Comparison of ENCODE assay signal across 10 cellular contexts in genomic region chr5:132010645-132011560, GRCh38. TPM values are rescaled to one million over a fixed set of nuclear protein-coding genes. Genes with fewer than 3 reads are reported as not detected.
A peak's percentile ranks its signal among the peaks of the same experiment; 100 is the strongest.
DNase-seq lines count a peak whose midpoint lies in the region; ATAC-seq, FAIRE-seq and TF ChIP-seq lines count a peak whose summit lies in the region.
"Had no signal": no experiment of that assay in that cellular context is flagged by ENCODE, and none has a peak within 500 bp of the region (broad histone marks: within the 10 kb centered on the region; RNA-seq: fewer than 3 reads in every experiment).

No MANE protein-coding gene starts in this region.

- H3K79me2 ChIP-seq in mesendoderm (ENCODE audit: control insufficient read depth, insufficient read depth, low read length) = no peaks in the 10 kb centered on the region

- H3K4me2 ChIP-seq in mesendoderm (ENCODE audit: low read length) = peak overlapping the region; percentile 64

- H3K27ac ChIP-seq in heart left ventricle (no peak overlapping the region), mesendoderm (ENCODE audit: low read depth, low read length) (no peak overlapping the region), urinary bladder (ENCODE audit: low read depth) (no peak overlapping the region)

- H3K56ac ChIP-seq in mesendoderm (ENCODE audit: low read length) = peak overlapping the region; percentile 25

- peak overlapping the region; percentile 16 for H3K9ac ChIP-seq in mesendoderm (ENCODE audit: low read length)

- no peak overlapping the region for H3K23ac ChIP-seq in mesendoderm (ENCODE audit: low read length)

- peaks cover 0 to 23% (median 6%) of the 10 kb centered on the region in 9 donors for H3K27me3 ChIP-seq in heart left ventricle
- peaks cover 14% of the 10 kb centered on the region for H3K27me3 ChIP-seq in bronchial epithelial cell (ENCODE audit: control insufficient read depth, insufficient read depth, low read length)
- H3K27me3 ChIP-seq in mesendoderm (ENCODE audit: insufficient read depth, low read length, poor library complexity) = no peaks in the 10 kb centered on the region

- no peak overlapping the region for H2AK5ac ChIP-seq in mesendoderm (ENCODE audit: low read length)

- no peak overlapping the region for H3K18ac ChIP-seq in mesendoderm (ENCODE audit: low read length)

- no peaks in the 10 kb centered on the region for H3K79me1 ChIP-seq in mesendoderm (ENCODE audit: low read length)

- no peak overlapping the region for H2BK15ac ChIP-seq in mesendoderm (replicated peaks; ENCODE audit: low read depth)

- WGBS in heart left ventricle, 4 donors = 13 to 25% (median 16%) methylated on average over 17 to 43 of the region's 43 CpGs
- no CpG with 5 or more reads among the region's 43 CpGs for WGBS in mesendoderm (ENCODE audit: extremely low coverage, insufficient coverage, low lambda C conversion rate)
- WGBS in urinary bladder = 11% methylated on average over 43 of the region's 43 CpGs

- no peak overlapping the region for H3K4ac ChIP-seq in mesendoderm (ENCODE audit: low read depth, low read length)

- ATAC-seq in heart left ventricle (no peak), left cardiac atrium (no peak), HG03108 (IDR thresholded peaks at IDR 0.05; ENCODE audit: unreplicated experiment) (no peak)

- intact Hi-C loops in heart left ventricle (cut with DNase I) = loop anchor here in 3 of 10 donors (2.0 to 5.0 kb wide), 2 partner anchors 199 to 422 kb away; no protein-coding TSS in a partner anchor
- intact Hi-C loops in left cardiac atrium (cut with DNase I) = no loop called here

- H3K36me3 ChIP-seq in heart left ventricle (no peaks in the 10 kb centered on the region), bronchial epithelial cell (ENCODE audit: control insufficient read depth, insufficient read depth, low read length) (no peaks in the 10 kb centered on the region), mesendoderm (ENCODE audit: control insufficient read depth, insufficient read depth, low read length) (no peaks in the 10 kb centered on the region), urinary bladder (ENCODE audit: insufficient read depth) (no peaks in the 10 kb centered on the region)

- H3K4me3 ChIP-seq in heart left ventricle (peak overlapping the region; percentile 36 to 71 (median 60)), bronchial epithelial cell (ENCODE audit: low read depth, low read length) (peak overlapping the region; percentile 40), mesendoderm (ENCODE audit: low read length) (no peak overlapping the region), urinary bladder (ENCODE audit: low read depth, low read length) (peak overlapping the region; percentile 54)

- H3K4me1 ChIP-seq in heart left ventricle (peaks cover 0 to 44% (median 11%) of the 10 kb centered on the region in 12 donors), mesendoderm (ENCODE audit: control insufficient read depth, low read depth, low read length) (no peaks in the 10 kb centered on the region), urinary bladder (ENCODE audit: insufficient read depth) (no peaks in the 10 kb centered on the region)

- no peak for FAIRE-seq in bronchial epithelial cell (lab: Jason Lieb, UNC)

- no peak for TF ChIP-seq CTCF in heart left ventricle (IDR thresholded peaks at IDR 0.05)
- TF ChIP-seq CTCF in bronchial epithelial cell (IDR thresholded peaks at IDR 0.05; ENCODE audit: insufficient read depth, low read length, severe bottlenecking) = no peak

- no peaks in the 10 kb centered on the region for H3K9me3 ChIP-seq in heart left ventricle

- peak in 2 of 5 donors; percentile 12 for DNase-seq in heart left ventricle
- DNase-seq in left cardiac atrium = no peak
- no peak for DNase-seq in bronchial epithelial cell (ENCODE audit: low read depth)
- no peak for DNase-seq in mesendoderm
- no peak for DNase-seq in HuH-7 (ENCODE audit: low spot score)
- no peak for DNase-seq in AG08395 (ENCODE audit: low spot score)

- TF ChIP-seq POLR2A in heart left ventricle (IDR thresholded peaks at IDR 0.05) = no peak

- H2BK5ac ChIP-seq in mesendoderm (ENCODE audit: low read length) = no peak overlapping the region

- H4K5ac ChIP-seq in mesendoderm (ENCODE audit: low read length) = no peak overlapping the region

- H4K8ac ChIP-seq in mesendoderm (ENCODE audit: low read depth, low read length) = no peak overlapping the region

- H2BK120ac ChIP-seq in mesendoderm (ENCODE audit: low read depth, low read length) = no peak overlapping the region

RNA-seq across cellular contexts. Expression of gene ACSL6, which starts 0.6 kb away (rescaled TPM):
- total RNA-seq in heart left ventricle = 1 to 10 TPM in 5 of 9 donors, under 1 TPM in 4; 0.53 to 3.8 (median 2.1) TPM
- polyA plus RNA-seq in heart left ventricle = 1 to 10 TPM in 1 of 2 donors, under 1 TPM in 1; 0.33 to 3.2 TPM
- total RNA-seq in left cardiac atrium = 1 to 10 TPM; 1.6 to 4.4 TPM
- 0.13 and 0.26 TPM in 2 replicates for total RNA-seq in bronchial epithelial cell
- 0.49 TPM for polyA plus RNA-seq in mesendoderm (2013, experiment 1 of 2)
- 0.60 TPM for polyA plus RNA-seq in mesendoderm (2013, experiment 2 of 2)
- 2.3 TPM for total RNA-seq in urinary bladder
- 0.42 TPM for polyA plus RNA-seq in urinary bladder

RNA-seq across cellular contexts. Expression of gene IL3, which starts 49.6 kb away (rescaled TPM):
- not detected for total RNA-seq in heart left ventricle
- polyA plus RNA-seq in heart left ventricle = not detected
- total RNA-seq in left cardiac atrium = not detected
- not detected in 2 replicates for total RNA-seq in bronchial epithelial cell
- not detected for polyA plus RNA-seq in mesendoderm (2013, experiment 1 of 2)
- not detected for polyA plus RNA-seq in mesendoderm (2013, experiment 2 of 2)
- not detected for total RNA-seq in urinary bladder
- not detected for polyA plus RNA-seq in urinary bladder
- total RNA-seq: occipital lobe, SK-MEL-5 had no signal
